11 cellular contexts compared by ENCODE assay signal in the genomic region with DNA sequence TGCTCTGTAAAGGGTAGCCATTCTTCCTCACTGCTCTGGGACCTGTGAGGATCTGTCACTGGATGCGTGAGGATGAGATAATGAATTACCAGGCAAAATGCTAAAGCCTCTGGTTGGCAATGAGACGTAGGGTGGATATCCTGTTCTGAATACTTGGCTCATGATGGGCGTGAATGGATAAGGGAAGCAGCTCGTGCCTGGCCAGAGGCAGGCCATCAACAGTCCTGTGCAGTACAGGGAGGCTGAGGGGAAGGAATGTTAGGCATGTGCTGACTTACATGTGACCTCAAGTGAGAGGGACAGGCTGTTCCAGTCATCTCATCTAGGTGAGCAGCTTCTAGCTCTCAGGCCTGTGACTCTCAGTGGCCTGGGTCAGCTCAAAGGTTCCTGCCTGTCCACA.
A peak's percentile ranks its signal among the peaks of the same experiment; 100 is the strongest.
DNase-seq lines count a peak whose midpoint lies in the region; ATAC-seq and TF ChIP-seq lines count a peak whose summit lies in the region.
"Had no signal": no experiment of that assay in that cellular context is flagged by ENCODE, and none has a peak within 500 bp of the region (broad histone marks: within the 10 kb centered on the region; RNA-seq: fewer than 3 reads in every experiment).

No MANE protein-coding gene starts in this region.

- H3K27me3 Mint-ChIP-seq in Calu3 (ENCODE audit: unreplicated experiment): peaks cover 17% of the 10 kb centered on the region

- no peak overlapping the region for H3K4me3 ChIP-seq in cardiac muscle cell
- H3K4me3 ChIP-seq in neural cell (ENCODE audit: low read length): peak overlapping the region; percentile 25
- H3K4me3 ChIP-seq in Karpas-422 (ENCODE audit: low read length): no peak overlapping the region
- H3K4me3 ChIP-seq: gastrocnemius medialis had no signal

- CTCF ChIA-PET in Calu3 (lab: Charles Lee): interaction anchor here (1.5 kb wide), 1 partner anchor 31 kb away, joined by 4 read pairs; no protein-coding TSS in a partner anchor

- no TSS peak for BruUV-seq in Calu3 (replicated peaks; lab: Mats Ljungman, UMichigan)

- intact Hi-C loops in Calu3 (cut with micrococcal nuclease; ENCODE audit: unreplicated experiment): no loop called here

- H3K9me3 ChIP-seq in cardiac muscle cell (ENCODE audit: low read depth) (no peaks in the 10 kb centered on the region), neural cell (ENCODE audit: low read length) (no peaks in the 10 kb centered on the region), Karpas-422 (ENCODE audit: low read length) (no peaks in the 10 kb centered on the region)
- H3K9me3 ChIP-seq: gastrocnemius medialis had no signal

- no peaks in the 10 kb centered on the region for H3F3A ChIP-seq in neural cell (ENCODE audit: insufficient read depth, low read length, poor library complexity, severe bottlenecking)

- no peak overlapping the region for H3K27ac Mint-ChIP-seq in Calu3 (ENCODE audit: unreplicated experiment)
- H3K27ac Mint-ChIP-seq: B cell had no signal

- H4K20me1 ChIP-seq in neural cell (ENCODE audit: insufficient read depth) (no peaks in the 10 kb centered on the region), Karpas-422 (ENCODE audit: insufficient read depth, low read depth, low read length) (no peaks in the 10 kb centered on the region)

- H3K79me2 ChIP-seq in neural cell (replicated peaks; ENCODE audit: insufficient read depth, low read length): no peaks in the 10 kb centered on the region
- no peaks in the 10 kb centered on the region for H3K79me2 ChIP-seq in Karpas-422 (ENCODE audit: low read length)

- H3K36me3 Mint-ChIP-seq in Calu3 (ENCODE audit: insufficient read depth, unreplicated experiment): no peaks in the 10 kb centered on the region

- H3K4me2 ChIP-seq in neural cell (ENCODE audit: low read length) (no peak overlapping the region), Karpas-422 (ENCODE audit: low read depth, low read length, poor library complexity, severe bottlenecking) (no peak overlapping the region)

- H3K4me1 ChIP-seq in cardiac muscle cell (ENCODE audit: low read depth) (peaks cover 6% of the 10 kb centered on the region), Karpas-422 (ENCODE audit: low read length) (peaks cover 2% of the 10 kb centered on the region; the same call in 1 of the 2 replicates)
- H3K4me1 ChIP-seq: gastrocnemius medialis had no signal

- peak; percentile 51 for DNase-seq in Calu3
- DNase-seq in SW 1271 (lab: John Stamatoyannopoulos, UW): peak; percentile 18 to 43
- DNase-seq in cardiac muscle cell (ENCODE audit: low read depth in 1 of 2, low spot score in 1 of 2): peak; percentile 67 to 86
- no peak for DNase-seq in Karpas-422
- no peak for DNase-seq in erythroblast (lab: John Stamatoyannopoulos, UW)
- DNase-seq in NCI-H774 (lab: John Stamatoyannopoulos, UW): no peak
- DNase-seq: gastrocnemius medialis, NCI-H748 treated with DMSO at 0.1 percent for 48 hours had no signal

- H3K9ac ChIP-seq in neural cell (ENCODE audit: low read length) (peak overlapping the region; percentile 30), Karpas-422 (ENCODE audit: low read length) (no peak overlapping the region)

- no peaks in the 10 kb centered on the region for H3K36me3 ChIP-seq in cardiac muscle cell
- H3K36me3 ChIP-seq in neural cell (ENCODE audit: insufficient read depth, low read length): no peaks in the 10 kb centered on the region
- H3K36me3 ChIP-seq in Karpas-422 (ENCODE audit: insufficient read depth, low read length): no peaks in the 10 kb centered on the region
- H3K36me3 ChIP-seq: gastrocnemius medialis had no signal

- TF ChIP-seq POLR2A in erythroblast (IDR thresholded peaks at IDR 0.05; ENCODE audit: low read length): no peak

- H3K4me1 Mint-ChIP-seq in Calu3 (ENCODE audit: low read depth, unreplicated experiment): peaks cover 15% of the 10 kb centered on the region

- H3K27me3 ChIP-seq in cardiac muscle cell (no peaks in the 10 kb centered on the region), neural cell (ENCODE audit: insufficient read depth, low read depth, low read length) (no peaks in the 10 kb centered on the region), Karpas-422 (ENCODE audit: low read length) (no peaks in the 10 kb centered on the region)
- H3K27me3 ChIP-seq: gastrocnemius medialis had no signal

- H3K4me3 Mint-ChIP-seq in Calu3 (ENCODE audit: low read depth, unreplicated experiment): no peak overlapping the region
- H3K4me3 Mint-ChIP-seq: B cell had no signal

- no peak for TF ChIP-seq CTCF in Calu3 (IDR thresholded peaks at IDR 0.05; ENCODE audit: unreplicated experiment)
- TF ChIP-seq CTCF in cardiac muscle cell (IDR thresholded peaks at IDR 0.05; ENCODE audit: low read depth, low read length): no peak
- no peak for TF ChIP-seq CTCF in neural cell (IDR thresholded peaks at IDR 0.05; ENCODE audit: poor library complexity, severe bottlenecking)

- ATAC-seq in GM19467 (IDR thresholded peaks at IDR 0.05; ENCODE audit: unreplicated experiment): no peak
- ATAC-seq: gastrocnemius medialis had no signal

- no peak for TF ChIP-seq RAD21 in neural cell (conservative IDR thresholded peaks at IDR 0.05)

- no peak overlapping the region for H2AFZ ChIP-seq in neural cell (ENCODE audit: low read depth, low read length)
- no peak overlapping the region for H2AFZ ChIP-seq in Karpas-422 (ENCODE audit: low read length)

- H3K9me2 ChIP-seq in neural cell (ENCODE audit: insufficient read depth, low read length) (no peaks in the 10 kb centered on the region), Karpas-422 (replicated peaks; ENCODE audit: insufficient read depth, low read length) (no peaks in the 10 kb centered on the region; the same call in 1 of the 2 replicates)

- TF ChIP-seq EP300 in neural cell (conservative IDR thresholded peaks at IDR 0.05; ENCODE audit: poor library complexity, severe bottlenecking): no peak

- peaks cover 10% of the 10 kb centered on the region for H3K9me3 Mint-ChIP-seq in Calu3 (ENCODE audit: low read depth, unreplicated experiment)

- H3K27ac ChIP-seq in cardiac muscle cell (peak overlapping the region; percentile 89), neural cell (ENCODE audit: low read length) (peak overlapping the region; percentile 82), Karpas-422 (ENCODE audit: low read length) (no peak overlapping the region)
- H3K27ac ChIP-seq: gastrocnemius medialis had no signal

TF ChIP-seq in neural cell, 6 proteins besides CTCF, POLR2A, EP300 and RAD21:
- TF ChIP-seq TAF1 (IDR thresholded peaks at IDR 0.05; ENCODE audit: low read depth) (no peak), MXI1 (conservative IDR thresholded peaks at IDR 0.05; ENCODE audit: poor library complexity, severe bottlenecking) (no peak), SMC3 (conservative IDR thresholded peaks at IDR 0.05; ENCODE audit: poor library complexity) (no peak), EZH2 (IDR thresholded peaks at IDR 0.05; ENCODE audit: borderline replicate concordance, insufficient read depth, low read length, poor library complexity, severe bottlenecking) (no peak), POLR2AphosphoS5 (IDR thresholded peaks at IDR 0.05) (no peak)
- TF ChIP-seq, protein P1, sequence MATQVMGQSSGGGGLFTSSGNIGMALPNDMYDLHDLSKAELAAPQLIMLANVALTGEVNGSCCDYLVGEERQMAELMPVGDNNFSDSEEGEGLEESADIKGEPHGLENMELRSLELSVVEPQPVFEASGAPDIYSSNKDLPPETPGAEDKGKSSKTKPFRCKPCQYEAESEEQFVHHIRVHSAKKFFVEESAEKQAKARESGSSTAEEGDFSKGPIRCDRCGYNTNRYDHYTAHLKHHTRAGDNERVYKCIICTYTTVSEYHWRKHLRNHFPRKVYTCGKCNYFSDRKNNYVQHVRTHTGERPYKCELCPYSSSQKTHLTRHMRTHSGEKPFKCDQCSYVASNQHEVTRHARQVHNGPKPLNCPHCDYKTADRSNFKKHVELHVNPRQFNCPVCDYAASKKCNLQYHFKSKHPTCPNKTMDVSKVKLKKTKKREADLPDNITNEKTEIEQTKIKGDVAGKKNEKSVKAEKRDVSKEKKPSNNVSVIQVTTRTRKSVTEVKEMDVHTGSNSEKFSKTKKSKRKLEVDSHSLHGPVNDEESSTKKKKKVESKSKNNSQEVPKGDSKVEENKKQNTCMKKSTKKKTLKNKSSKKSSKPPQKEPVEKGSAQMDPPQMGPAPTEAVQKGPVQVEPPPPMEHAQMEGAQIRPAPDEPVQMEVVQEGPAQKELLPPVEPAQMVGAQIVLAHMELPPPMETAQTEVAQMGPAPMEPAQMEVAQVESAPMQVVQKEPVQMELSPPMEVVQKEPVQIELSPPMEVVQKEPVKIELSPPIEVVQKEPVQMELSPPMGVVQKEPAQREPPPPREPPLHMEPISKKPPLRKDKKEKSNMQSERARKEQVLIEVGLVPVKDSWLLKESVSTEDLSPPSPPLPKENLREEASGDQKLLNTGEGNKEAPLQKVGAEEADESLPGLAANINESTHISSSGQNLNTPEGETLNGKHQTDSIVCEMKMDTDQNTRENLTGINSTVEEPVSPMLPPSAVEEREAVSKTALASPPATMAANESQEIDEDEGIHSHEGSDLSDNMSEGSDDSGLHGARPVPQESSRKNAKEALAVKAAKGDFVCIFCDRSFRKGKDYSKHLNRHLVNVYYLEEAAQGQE (IDR thresholded peaks at IDR 0.05; ENCODE audit: borderline replicate concordance): no peak

Comparison
In these comparisons a context has a peak if more than half of its experiments do, and no peak if none do; other contexts are left out.
1. DNase-seq: peak in Calu3 (single experiment), SW 1271 (2 of 2) and cardiac muscle cell (2 of 2); none in Karpas-422 (single experiment), erythroblast (0 of 2) and NCI-H774 (single experiment).